ENCODE assay signal across 8 cellular contexts in the genomic region with DNA sequence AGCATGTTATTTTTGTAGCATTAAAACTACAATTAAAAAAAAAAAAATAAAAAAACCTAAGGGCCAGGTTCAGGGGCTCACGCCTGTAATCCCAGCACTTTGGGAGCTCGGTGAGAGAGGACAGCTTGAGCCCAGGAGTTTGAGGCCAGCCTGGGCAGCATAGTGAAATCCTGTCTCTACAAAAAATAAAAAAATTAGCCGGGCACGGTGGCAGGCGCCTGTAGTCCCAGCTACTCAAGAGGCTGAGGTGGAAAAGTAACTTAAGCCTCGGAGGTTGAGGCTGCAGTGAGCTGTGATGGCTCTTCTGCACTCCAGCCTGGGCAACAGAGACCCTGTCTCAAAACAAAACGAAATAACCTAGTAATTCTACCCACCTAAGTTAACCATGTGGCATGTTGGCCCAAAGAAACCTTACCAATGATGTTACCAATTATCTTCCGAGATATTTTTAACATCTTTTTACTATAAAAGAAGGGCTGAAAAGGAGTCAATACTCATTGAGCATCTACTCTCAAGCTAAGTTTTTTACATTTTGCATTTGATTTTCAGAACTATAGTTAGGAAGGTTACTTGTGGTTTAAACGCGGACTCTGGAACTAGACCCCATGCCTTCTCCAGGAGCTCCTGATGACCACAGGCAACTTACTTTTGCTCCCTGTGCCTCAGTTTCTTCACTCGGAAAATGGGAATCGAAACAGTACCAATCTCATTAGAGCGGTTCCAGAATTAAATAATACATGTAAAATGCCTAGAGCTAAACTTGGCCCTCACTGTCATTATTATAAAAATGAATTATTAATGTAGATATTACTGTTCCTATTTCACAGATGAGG. TPM values are rescaled to one million over a fixed set of nuclear protein-coding genes. Genes with fewer than 3 reads are reported as not detected.
A peak's percentile ranks its signal among the peaks of the same experiment; 100 is the strongest.
DNase-seq lines count a peak whose midpoint lies in the region; TF ChIP-seq lines count a peak whose summit lies in the region.

No MANE protein-coding gene starts in this region.

- TF ChIP-seq CTCF in breast epithelium (IDR thresholded peaks at IDR 0.05): no peak

- peaks cover 51% of the 10 kb centered on the region for H3K4me1 ChIP-seq in ACC112 (ENCODE audit: control insufficient read depth, insufficient read depth, low read length, unreplicated experiment)
- H3K4me1 ChIP-seq in HUES48 (ENCODE audit: control insufficient read depth, insufficient read depth, low read length): peaks cover 76% of the 10 kb centered on the region
- peaks cover 0 to 5% of the 10 kb centered on the region in 2 donors for H3K4me1 ChIP-seq in breast epithelium
- peaks cover 53% of the 10 kb centered on the region for H3K4me1 ChIP-seq in mononuclear cell (ENCODE audit: insufficient read depth, low read length)

- peak overlapping the region; percentile 97 for H3K9ac ChIP-seq in HUES48 (ENCODE audit: low read depth, low read length)

- H3K36me3 ChIP-seq in ACC112 (ENCODE audit: insufficient read depth, low read length): peaks cover 3% of the 10 kb centered on the region; the same call in 1 of the 2 replicates
- peaks cover 5% of the 10 kb centered on the region; the same call in 1 of the 2 replicates for H3K36me3 ChIP-seq in HUES48 (ENCODE audit: control insufficient read depth, insufficient read depth, low read length)
- no peaks in the 10 kb centered on the region for H3K36me3 ChIP-seq in breast epithelium

- intact Hi-C loops in breast epithelium (cut with DNase I; ENCODE audit: low total_unique reads): loop anchor here (10.0 kb wide), 1 partner anchor 48 kb away; no protein-coding TSS in a partner anchor

- H3K27ac ChIP-seq in ACC112 (ENCODE audit: low read depth, low read length) (peak overlapping the region; percentile 95), HUES48 (ENCODE audit: low read depth, low read length) (peak overlapping the region; percentile 99), breast epithelium (peak overlapping the region; percentile 99)

- no peak for TF ChIP-seq POLR2A in breast epithelium (IDR thresholded peaks at IDR 0.05)

- no peak for DNase-seq in breast epithelium (ENCODE audit: low spot score in 2 of 2)
- DNase-seq in stimulated activated CD8-positive, alpha-beta memory T cell treated with anti-CD3 and anti-CD28 coated beads, Interleukin-4, amount 100 ng/mL, for 48 hours: no peak
- DNase-seq in NCI-H2107 (lab: John Stamatoyannopoulos, UW): no peak
- no peak for DNase-seq in COR-L47 (lab: John Stamatoyannopoulos, UW)
- no peak for DNase-seq in stimulated activated CD4-positive, alpha-beta T cell treated with anti-CD3 and anti-CD28 coated beads, Interleukin-2, amount 100 ng/mL, for 48 hours

- H3K79me2 ChIP-seq in ACC112 (ENCODE audit: control insufficient read depth, insufficient read depth, low read length, unreplicated experiment): peaks cover 87% of the 10 kb centered on the region

- H3K4me3 ChIP-seq in ACC112 (ENCODE audit: low read depth, low read length): peak overlapping the region; percentile 96
- peak overlapping the region; percentile 80 for H3K4me3 ChIP-seq in HUES48 (ENCODE audit: low read depth, low read length)
- peak overlapping the region; percentile 89 to 98 (median 97) for H3K4me3 ChIP-seq in breast epithelium
- H3K4me3 ChIP-seq in mononuclear cell (ENCODE audit: low read length): peak overlapping the region; percentile 86

- H3K27me3 ChIP-seq in ACC112 (ENCODE audit: insufficient read depth, low read length) (no peaks in the 10 kb centered on the region), HUES48 (ENCODE audit: control insufficient read depth, insufficient read depth, low read length) (no peaks in the 10 kb centered on the region), breast epithelium (no peaks in the 10 kb centered on the region), mononuclear cell (ENCODE audit: insufficient read depth, low read length) (no peaks in the 10 kb centered on the region)

- no peak overlapping the region for H2AFZ ChIP-seq in ACC112 (ENCODE audit: low read length, unreplicated experiment)

- no peaks in the 10 kb centered on the region for H3K9me3 ChIP-seq in HUES48 (ENCODE audit: control insufficient read depth, insufficient read depth, low read length)
- no peaks in the 10 kb centered on the region for H3K9me3 ChIP-seq in breast epithelium
- H3K9me3 ChIP-seq in mononuclear cell (ENCODE audit: low read depth, low read length): no peaks in the 10 kb centered on the region

RNA-seq across cellular contexts. Expression of gene ITGB1, which starts 1.4 kb away (rescaled TPM):
- total RNA-seq in breast epithelium (1,000 to 10,000 TPM in 1 of 3 donors, 100 to 1,000 TPM in 2; 438 to 1,565 (median 480) TPM), mononuclear cell (214 TPM)
